Comparison of ENCODE assay signal across 33 cellular contexts in the genomic region with DNA sequence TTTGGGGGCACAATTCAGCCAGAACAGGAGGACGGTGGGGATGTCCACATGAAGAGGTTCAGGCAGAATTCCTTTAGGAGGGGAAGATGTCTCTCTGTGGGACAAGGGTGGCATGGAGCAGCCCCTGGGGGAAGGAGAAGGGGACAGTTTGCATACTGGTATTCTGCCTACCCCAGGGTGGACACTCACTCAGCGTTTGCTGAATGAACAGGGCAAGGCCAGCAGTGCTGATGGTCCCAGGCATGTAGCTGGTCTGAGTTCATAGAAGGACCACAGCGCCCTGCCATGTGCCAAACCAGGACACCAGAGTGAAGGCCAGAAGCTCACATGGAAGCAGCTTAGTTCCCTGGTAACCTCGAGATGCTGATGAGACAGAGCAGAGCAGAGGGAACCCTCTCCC. TPM values are rescaled to one million over a fixed set of nuclear protein-coding genes. Genes with fewer than 3 reads are reported as not detected.
"Had no signal": no experiment of that assay in that cellular context is flagged by ENCODE, and none has a peak within 500 bp of the region (broad histone marks: within the 10 kb centered on the region; RNA-seq: fewer than 3 reads in every experiment).

No MANE protein-coding gene starts in this region.

- H3K9me3 Mint-ChIP-seq: nephron progenitor cell, neural crest cell had no signal

- H3K27me3 ChIP-seq: ovary, spleen, stomach, tibial artery, transverse colon, upper lobe of right lung, uterus had no signal

- H3K36me3 Mint-ChIP-seq: naive thymus-derived CD8-positive, alpha-beta T cell; stimulated activated memory B cell treated with anti-CD40 and anti-IgM and Interleukin-4, amounts not matched to agents 10 μg/mL and 1 μg/mL and 100 μg/mL, for 72 hours; type B pancreatic cell had no signal

- H3K4me3 ChIP-seq: ovary, psoas muscle, skin epidermis, smooth muscle cell, spleen, stomach, tibial artery, transverse colon, upper lobe of right lung, uterus had no signal

- H3K4me1 Mint-ChIP-seq: naive thymus-derived CD8-positive, alpha-beta T cell; stimulated activated memory B cell treated with anti-CD40 and anti-IgM and Interleukin-4, amounts not matched to agents 10 μg/mL and 1 μg/mL and 100 μg/mL, for 72 hours had no signal

- H3K36me3 ChIP-seq: ovary, stomach, tibial artery, transverse colon, upper lobe of right lung, uterus had no signal

- ATAC-seq: naive thymus-derived CD8-positive, alpha-beta T cell; psoas muscle; right cardiac atrium; sciatic nerve; stimulated activated memory B cell treated with anti-CD40 and anti-IgM and Interleukin-4, amounts not matched to agents 10 μg/mL and 1 μg/mL and 100 μg/mL, for 72 hours; stimulated activated naive CD8-positive, alpha-beta T cell treated with anti-CD3 and anti-CD28 coated beads, Interleukin-15, Interleukin-2, amounts not matched to agents 100 U/mL and 50 U/mL, for 24 hours; upper lobe of right lung had no signal

- H3K27ac ChIP-seq: ovary, parathyroid adenoma, psoas muscle, skin epidermis, spleen, stomach, tibial artery, transverse colon, upper lobe of right lung, uterus had no signal

- H3K9me3 ChIP-seq: ovary, psoas muscle, spleen, stomach, tibial artery, transverse colon, upper lobe of right lung, uterus had no signal

- H3K4me3 Mint-ChIP-seq: naive B cell; naive thymus-derived CD8-positive, alpha-beta T cell; nephron progenitor cell; neural crest cell; stimulated activated memory B cell treated with anti-CD40 and anti-IgM and Interleukin-4, amounts not matched to agents 10 μg/mL and 1 μg/mL and 100 μg/mL, for 72 hours; type B pancreatic cell had no signal

- H3K4me1 ChIP-seq: parathyroid adenoma, psoas muscle, transverse colon, upper lobe of right lung, uterus had no signal

- DNase-seq: naive B cell; naive thymus-derived CD8-positive, alpha-beta T cell; nephron progenitor cell; occipital lobe; ovary; psoas muscle; right cardiac atrium; spleen; stimulated activated CD4-positive, alpha-beta T cell treated with anti-CD3 and anti-CD28 coated beads, Interleukin-12 subunit alpha, Interleukin-12 subunit beta, amount 100 ng/mL, for 4 hours; stimulated activated CD4-positive, alpha-beta T cell treated with anti-CD3 and anti-CD28 coated beads, Interleukin-1b, Interleukin-23, amount 100 ng/mL, for 48 hours; stimulated activated CD4-positive, alpha-beta T cell treated with anti-CD3 and anti-CD28 coated beads, Interleukin-4, amount 100 ng/mL, for 1 hour; stimulated activated CD4-positive, alpha-beta T cell treated with anti-CD3 and anti-CD28 coated beads, Interleukin-4, amount 100 ng/mL, for 4 hours; stimulated activated CD8-positive, alpha-beta memory T cell treated with anti-CD3 and anti-CD28 coated beads, Interleukin-4, amount 100 ng/mL, for 48 hours; stimulated activated naive CD4-positive, alpha-beta T cell; stimulated activated naive CD8-positive, alpha-beta T cell treated with anti-CD3 and anti-CD28 coated beads, Interleukin-15, Interleukin-2, amounts not matched to agents 100 U/mL and 50 U/mL, for 24 hours; stomach; tibial artery; transverse colon; upper lobe of right lung; uterus had no signal

- H3K27me3 Mint-ChIP-seq: stimulated activated memory B cell treated with anti-CD40 and anti-IgM and Interleukin-4, amounts not matched to agents 10 μg/mL and 1 μg/mL and 100 μg/mL, for 72 hours; type B pancreatic cell had no signal

- H3K27ac Mint-ChIP-seq: naive thymus-derived CD8-positive, alpha-beta T cell; nephron progenitor cell; progenitor cell of endocrine pancreas; stimulated activated memory B cell treated with anti-CD40 and anti-IgM and Interleukin-4, amounts not matched to agents 10 μg/mL and 1 μg/mL and 100 μg/mL, for 72 hours; type B pancreatic cell had no signal

RNA-seq across cellular contexts. Expression of a gene that starts 5.4 kb away (rescaled TPM):
- total RNA-seq: myocyte; naive thymus-derived CD8-positive, alpha-beta T cell; temporal lobe had no signal
- polyA plus RNA-seq: naive thymus-derived CD8-positive, alpha-beta T cell had no signal

RNA-seq across cellular contexts. Expression of a gene that starts 25.4 kb away (rescaled TPM):
- total RNA-seq: myocyte; naive thymus-derived CD8-positive, alpha-beta T cell; neural crest cell; occipital lobe; osteoblast; psoas muscle; right cardiac atrium; sciatic nerve; smooth muscle cell; spleen; subcutaneous adipose tissue; temporal lobe; transverse colon; upper lobe of right lung; urinary bladder had no signal
- polyA plus RNA-seq: naive thymus-derived CD8-positive, alpha-beta T cell; ovary; psoas muscle; right cardiac atrium; smooth muscle cell; spleen; urinary bladder had no signal

RNA-seq across cellular contexts. Expression of a gene that starts 25.6 kb away (rescaled TPM):
- total RNA-seq: naive thymus-derived CD8-positive, alpha-beta T cell; neural crest cell had no signal
- polyA plus RNA-seq: naive thymus-derived CD8-positive, alpha-beta T cell had no signal
